In genomic region chr10:49318751-49319150, GRCh38 we compare ENCODE assay signal across 30 cellular contexts. TPM values are rescaled to one million over a fixed set of nuclear protein-coding genes. Genes with fewer than 3 reads are reported as not detected.
"Had no signal": no experiment of that assay in that cellular context is flagged by ENCODE, and none has a peak within 500 bp of the region (broad histone marks: within the 10 kb centered on the region; RNA-seq: fewer than 3 reads in every experiment).

No MANE protein-coding gene starts in this region.

- H3K9me3 ChIP-seq: breast epithelium had no signal

- H3K4me1 ChIP-seq: breast epithelium had no signal

- H3K4me3 ChIP-seq: breast epithelium, K562 had no signal

- H3K27ac ChIP-seq: breast epithelium had no signal

- DNase-seq: activated B cell treated with CpG ODN at 0.5 μM for 24 hours; activated CD4-positive, alpha-beta memory T cell treated with anti-CD3 and anti-CD28 coated beads for 36 hours; activated CD4-positive, alpha-beta T cell treated with anti-CD3 and anti-CD28 coated beads for 1 hour; activated CD4-positive, alpha-beta T cell treated with anti-CD3 and anti-CD28 coated beads, Interleukin-2, amount 10 ng/mL, durations not matched to agents 7 days and 5 days; activated effector memory CD4-positive, alpha-beta T cell treated with Interleukin-2 at 50 U/mL for 16 hours; activated naive CD4-positive, alpha-beta T cell; activated T-cell treated with anti-CD3 and anti-CD28 coated beads, Interleukin-2, amount 50 U/mL, for 24 hours; aorta; central memory CD4-positive, alpha-beta T cell; Kasumi-1; NCI-H1048; NCI-H1417; NCI-H1930; NCI-H2171; NCI-H2227 treated with DMSO at 0.1 percent for 48 hours; NCI-H446 treated with DMSO at 0.1 percent for 48 hours; NCI-H524 treated with DMSO at 0.1 percent for 48 hours; NCI-H748 treated with DMSO at 0.1 percent for 48 hours; PC-3; SHP77 treated with DMSO at 0.1 percent for 48 hours; T-cell; T-helper 2 cell; T1000 had no signal

- H3K36me3 ChIP-seq: breast epithelium had no signal

- ATAC-seq: K562, PC-3, T-cell had no signal

RNA-seq across cellular contexts. Expression of gene C10orf71, which starts 19.8 kb away (rescaled TPM):
- total RNA-seq: activated B cell treated with CpG ODN at 0.5 μM for 24 hours; activated CD4-positive, alpha-beta memory T cell treated with anti-CD3 and anti-CD28 coated beads for 36 hours; activated CD4-positive, alpha-beta T cell treated with anti-CD3 and anti-CD28 coated beads, Interleukin-2, amount 10 ng/mL, durations not matched to agents 7 days and 5 days; activated CD8-positive, alpha-beta memory T cell treated with anti-CD3 and anti-CD28 coated beads for 36 hours; activated T-helper 1 cell treated with anti-CD3 and anti-CD28 coated beads, Interleukin-12 subunit alpha, Interleukin-12 subunit beta, Interleukin-2, Interleukin-4 antibody, amounts not matched to agents 30 ng/mL and 10 ng/mL and 1 ng/mL, durations not matched to agents 14 hours and 24 hours and 36 hours; breast epithelium; chondrocyte; M059J; PC-3; SK-MEL-5; T-cell had no signal
